In the genomic region with DNA sequence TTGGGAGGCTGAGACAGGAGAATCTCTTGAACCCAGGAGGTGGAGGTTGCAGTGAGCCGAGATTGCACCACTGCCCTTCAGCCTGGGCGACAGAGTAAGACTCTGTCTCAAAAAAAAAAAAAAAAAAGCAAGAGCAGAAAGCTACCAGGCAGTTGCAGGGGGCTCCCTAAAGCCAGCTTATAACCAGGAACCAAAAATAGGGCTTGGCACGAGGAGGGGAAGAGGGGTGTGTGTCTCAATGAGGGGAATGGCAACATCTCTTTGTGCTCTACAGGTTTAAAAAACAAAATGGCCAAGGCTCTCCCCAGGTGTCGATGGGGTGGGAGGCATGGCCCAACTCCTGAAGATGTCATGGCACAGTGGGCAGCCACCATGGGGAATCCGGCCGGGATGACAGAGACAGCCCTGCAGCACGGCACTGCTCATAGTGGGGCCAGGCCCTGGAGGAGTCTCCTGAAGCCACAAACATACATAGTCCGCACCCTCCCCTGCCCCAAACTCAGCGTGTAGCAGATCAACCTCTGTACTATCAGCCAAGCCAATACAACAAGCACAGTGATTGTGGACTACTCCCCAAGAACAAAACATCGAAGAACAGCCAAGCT, we compare ENCODE assay signal across 20 cellular contexts. TPM values are rescaled to one million over a fixed set of nuclear protein-coding genes. Genes with fewer than 3 reads are reported as not detected.
DNase-seq lines count a peak whose midpoint lies in the region; ATAC-seq, FAIRE-seq and TF ChIP-seq lines count a peak whose summit lies in the region.
"Had no signal": no experiment of that assay in that cellular context is flagged by ENCODE, and none has a peak within 500 bp of the region (broad histone marks: within the 10 kb centered on the region; RNA-seq: fewer than 3 reads in every experiment).

No MANE protein-coding gene starts in this region.

- intact Hi-C loops in GM12878 (cut with micrococcal nuclease; ENCODE audit: unreplicated experiment): no loop called here

- H3K27me3 ChIP-seq in BLaER1 (no peaks in the 10 kb centered on the region), GM12878 (replicated peaks in 1 of 2; ENCODE audit: control insufficient read depth in 2 of 2, insufficient read depth in 2 of 2, low read length in 1 of 2) (no peaks in the 10 kb centered on the region)
- H3K27me3 ChIP-seq: MG63 had no signal

- H2AFZ ChIP-seq in GM12878 (ENCODE audit: control insufficient read depth, low read depth, low read length): no peak overlapping the region
- H2AFZ ChIP-seq: PC-9 had no signal

- ATAC-seq in GM12878 (no peak), GM18858 (IDR thresholded peaks at IDR 0.05; ENCODE audit: unreplicated experiment) (no peak)
- ATAC-seq: SK-N-SH treated with all-trans-retinoic acid at 6 μM for 48 hours, T-cell had no signal

- CTCF ChIA-PET in GM12878 (lab: Yijun Ruan, JAX): no interaction called here

- FAIRE-seq in GM12891 (lab: Jason Lieb, UNC) (peak; percentile 85), GM12878 (lab: Jason Lieb, UNC) (no peak)
- FAIRE-seq: H54 had no signal

- no peaks in the 10 kb centered on the region for H3K36me3 ChIP-seq in BLaER1
- H3K36me3 ChIP-seq in GM12878 (ENCODE audit: control insufficient read depth in 2 of 2, insufficient read depth in 2 of 2, low read length in 1 of 2): no peaks in the 10 kb centered on the region
- H3K36me3 ChIP-seq: MG63 had no signal

- RAD21 ChIA-PET in GM12878 (lab: Charles Lee; ENCODE audit: unreplicated experiment): no interaction called here

- H3K79me2 ChIP-seq in GM12878 (ENCODE audit: control insufficient read depth, insufficient read depth, low read length): no peaks in the 10 kb centered on the region

- H3K9me3 ChIP-seq in BLaER1 (no peaks in the 10 kb centered on the region), GM12878 (replicated peaks; ENCODE audit: control insufficient read depth, insufficient read depth, low read length) (no peaks in the 10 kb centered on the region)
- H3K9me3 ChIP-seq: MG63 had no signal

- peaks cover 58% of the 10 kb centered on the region for H3K4me1 ChIP-seq in BLaER1
- H3K4me1 ChIP-seq in GM12878 (ENCODE audit: control insufficient read depth, insufficient read depth, low read length): peaks cover 18% of the 10 kb centered on the region

- TF ChIP-seq CTCF in NB4 (IDR thresholded peaks at IDR 0.05; ENCODE audit: low read depth, low read length) (no peak), GM12878 (IDR thresholded peaks at IDR 0.05 in 2 of 3, conservative IDR thresholded peaks at IDR 0.05 in 1 of 3; ENCODE audit: control insufficient read depth in 2 of 3, extremely low read depth in 1 of 3, insufficient read depth in 1 of 3, low read depth in 3 of 3, low read length in 3 of 3) (no peak)

- SMC1A ChIA-PET in GM12878 (lab: Charles Lee; ENCODE audit: uncharacterized antibody, unreplicated experiment): interaction anchor here (0.6 kb wide), 1 partner anchor 1507 kb away, joined by 3 read pairs; no protein-coding TSS in a partner anchor

- BruUV-seq in GM12878 (replicated peaks; lab: Mats Ljungman, UMichigan): no TSS peak

- WGBS in GM12878 (ENCODE audit: insufficient coverage, insufficient replicate concordance, low lambda C conversion rate, missing lambda C conversion rate): 67% methylated on average over 10 of the region's 10 CpGs

- DNase-seq in GM12891 (ENCODE audit: insufficient read length, low spot score) (no peak), NB4 (ENCODE audit: low read depth) (peak; percentile 53), GM12878 (ENCODE audit: low read depth, low spot score) (no peak), NCI-H1105 treated with DMSO at 0.1 percent for 48 hours (lab: John Stamatoyannopoulos, UW) (no peak)
- DNase-seq in activated CD8-positive, alpha-beta memory T cell treated with anti-CD3 and anti-CD28 coated beads, Interleukin-2, amount 50 U/mL, for 48 hours: no peak
- no peak for DNase-seq in effector CD4-positive, alpha-beta T cell
- DNase-seq: DMS79, MG63, NCI-H1694, NCI-H2081, NCI-H2171 treated with DMSO at 0.1 percent for 48 hours, NCI-H446, PC-9, RPMI8226, SIG-M5, T-cell had no signal

- H3K4me2 ChIP-seq in BLaER1: peak overlapping the region; percentile 72
- H3K4me2 ChIP-seq in GM12878 (ENCODE audit: control insufficient read depth, insufficient read depth): 0 out of 2 replicates have a peak overlapping the region, but pooled peaks have one; percentile 86
- H3K4me2 ChIP-seq: PC-9 had no signal

- H4K20me1 ChIP-seq in BLaER1 (no peaks in the 10 kb centered on the region), GM12878 (ENCODE audit: control insufficient read depth, insufficient read depth) (no peaks in the 10 kb centered on the region)

- in situ Hi-C loops in GM12878 (cut with MboI): no loop called here

- no peak overlapping the region; the same call in 1 of the 2 replicates for H3K4me3 ChIP-seq in BLaER1
- H3K4me3 ChIP-seq in NB4 (ENCODE audit: low read depth, low read length): no peak overlapping the region
- H3K4me3 ChIP-seq in GM12878: no peak overlapping the region
- H3K4me3 ChIP-seq: MG63, PC-9 had no signal

- no peak for TF ChIP-seq RAD21 in GM12878 (IDR thresholded peaks at IDR 0.05; ENCODE audit: insufficient read depth, low read depth, low read length)

- H3K9ac ChIP-seq in BLaER1 (peak overlapping the region; percentile 38), GM12878 (ENCODE audit: control insufficient read depth, insufficient read depth, low read length) (no peak overlapping the region)

- no peak for TF ChIP-seq POLR2A in GM12891 (IDR thresholded peaks at IDR 0.05; ENCODE audit: low read depth, low read length)
- TF ChIP-seq POLR2A in NB4 (IDR thresholded peaks at IDR 0.05; ENCODE audit: extremely low read depth, insufficient read length): no peak
- TF ChIP-seq POLR2A in GM12878 (IDR thresholded peaks at IDR 0.05; ENCODE audit: low read depth, low read length): no peak

- POLR2A ChIA-PET in GM12878 (lab: Charles Lee): no interaction called here

- H3K27ac ChIP-seq in BLaER1: peak overlapping the region; percentile 76
- no peak overlapping the region for H3K27ac ChIP-seq in GM12878 (ENCODE audit: control insufficient read depth, insufficient read depth)
- H3K27ac ChIP-seq: PC-9 had no signal

- no peak for TF ChIP-seq EP300 in GM12878 (IDR thresholded peaks at IDR 0.05; ENCODE audit: borderline replicate concordance in 1 of 2, control insufficient read depth in 1 of 2, low read depth in 2 of 2, low read length in 2 of 2)

TF ChIP-seq in GM12891, 5 proteins besides CTCF, POLR2A, EP300 and RAD21:
- no peak for TF ChIP-seq POLR2AphosphoS5 (IDR thresholded peaks at IDR 0.05; ENCODE audit: low read depth, low read length)

TF ChIP-seq in GM12878, 131 proteins besides CTCF, POLR2A, EP300 and RAD21 (continues in another document):
- TF ChIP-seq SUPT20H (IDR thresholded peaks at IDR 0.05; ENCODE audit: borderline replicate concordance, control insufficient read depth, low read depth, low read length): no peak
- TF ChIP-seq ZBED1 (IDR thresholded peaks at IDR 0.05; ENCODE audit: borderline replicate concordance): no peak
- TF ChIP-seq, protein P1, sequence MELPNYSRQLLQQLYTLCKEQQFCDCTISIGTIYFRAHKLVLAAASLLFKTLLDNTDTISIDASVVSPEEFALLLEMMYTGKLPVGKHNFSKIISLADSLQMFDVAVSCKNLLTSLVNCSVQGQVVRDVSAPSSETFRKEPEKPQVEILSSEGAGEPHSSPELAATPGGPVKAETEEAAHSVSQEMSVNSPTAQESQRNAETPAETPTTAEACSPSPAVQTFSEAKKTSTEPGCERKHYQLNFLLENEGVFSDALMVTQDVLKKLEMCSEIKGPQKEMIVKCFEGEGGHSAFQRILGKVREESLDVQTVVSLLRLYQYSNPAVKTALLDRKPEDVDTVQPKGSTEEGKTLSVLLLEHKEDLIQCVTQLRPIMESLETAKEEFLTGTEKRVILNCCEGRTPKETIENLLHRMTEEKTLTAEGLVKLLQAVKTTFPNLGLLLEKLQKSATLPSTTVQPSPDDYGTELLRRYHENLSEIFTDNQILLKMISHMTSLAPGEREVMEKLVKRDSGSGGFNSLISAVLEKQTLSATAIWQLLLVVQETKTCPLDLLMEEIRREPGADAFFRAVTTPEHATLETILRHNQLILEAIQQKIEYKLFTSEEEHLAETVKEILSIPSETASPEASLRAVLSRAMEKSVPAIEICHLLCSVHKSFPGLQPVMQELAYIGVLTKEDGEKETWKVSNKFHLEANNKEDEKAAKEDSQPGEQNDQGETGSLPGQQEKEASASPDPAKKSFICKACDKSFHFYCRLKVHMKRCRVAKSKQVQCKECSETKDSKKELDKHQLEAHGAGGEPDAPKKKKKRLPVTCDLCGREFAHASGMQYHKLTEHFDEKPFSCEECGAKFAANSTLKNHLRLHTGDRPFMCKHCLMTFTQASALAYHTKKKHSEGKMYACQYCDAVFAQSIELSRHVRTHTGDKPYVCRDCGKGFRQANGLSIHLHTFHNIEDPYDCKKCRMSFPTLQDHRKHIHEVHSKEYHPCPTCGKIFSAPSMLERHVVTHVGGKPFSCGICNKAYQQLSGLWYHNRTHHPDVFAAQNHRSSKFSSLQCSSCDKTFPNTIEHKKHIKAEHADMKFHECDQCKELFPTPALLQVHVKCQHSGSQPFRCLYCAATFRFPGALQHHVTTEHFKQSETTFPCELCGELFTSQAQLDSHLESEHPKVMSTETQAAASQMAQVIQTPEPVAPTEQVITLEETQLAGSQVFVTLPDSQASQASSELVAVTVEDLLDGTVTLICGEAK (IDR thresholded peaks at IDR 0.05; ENCODE audit: borderline replicate concordance): no peak
- TF ChIP-seq NBN (IDR thresholded peaks at IDR 0.05): no peak
- TF ChIP-seq MEF2A (IDR thresholded peaks at IDR 0.05; ENCODE audit: insufficient read depth, low read depth, low read length): no peak
- TF ChIP-seq NFXL1 (IDR thresholded peaks at IDR 0.05; ENCODE audit: borderline replicate concordance): no peak

RNA-seq across cellular contexts. Expression of a gene that starts 16.0 kb away (rescaled TPM):
- 139 TPM for polyA plus RNA-seq in GM12891 (2012; ENCODE audit: low read depth, missing spikeins)
- total RNA-seq in GM12878 (2013; cell fraction: nucleolus; rRNA removed): 250 and 254 TPM in 2 replicates
- total RNA-seq in GM12878 (2014; rRNA removed): 68.6 and 75.6 TPM in 2 replicates
- 84.1 and 92.7 TPM in 2 replicates for total RNA-seq in GM12878 (2014; rRNA removed; fragmentation: Illumina TruSeq; extraction: Trizol)
- 156 and 166 TPM in 2 replicates for total RNA-seq in GM12878 (2021)
- 78.4 TPM for polyA plus RNA-seq in GM12878 (2011; ENCODE audit: low read depth)
- polyA plus RNA-seq in GM12878 (2011; rRNA removed): 268 and 275 TPM in 2 replicates
- polyA plus RNA-seq in GM12878 (2011; cell fraction: cytosol; rRNA removed): 141 and 164 TPM in 2 replicates
- 181 and 255 TPM in 2 replicates for polyA plus RNA-seq in GM12878 (2011; cell fraction: nucleus; rRNA removed)
- polyA plus RNA-seq in GM12878 (2012): 118 and 152 TPM in 2 replicates
- 137 and 204 TPM in 2 replicates for polyA plus RNA-seq in GM12878 (2014; fragmentation: Illumina TruSeq; extraction: Trizol)
- polyA plus RNA-seq in GM12878 (2014; fragmentation: Nextera tagmentation; extraction: Ambion mirVana): 10 to 100 TPM; 51.2 to 80.9 TPM
- polyA plus RNA-seq in GM12878 (2014; rRNA removed): 83.2 and 89.1 TPM in 2 replicates
- polyA plus RNA-seq in GM12878 (2016; fragmentation: Nextera tagmentation; extraction: Ambion mirVana): 100 to 1,000 TPM; 312 to 360 TPM
- polyA minus RNA-seq in GM12878 (2011; rRNA and poly(A)+ RNA removed): 123 and 221 TPM in 2 replicates
- 54.0 and 67.9 TPM in 2 replicates for polyA minus RNA-seq in GM12878 (2011; cell fraction: cytosol; rRNA and poly(A)+ RNA removed)
- polyA minus RNA-seq in GM12878 (2011; cell fraction: nucleus; rRNA and poly(A)+ RNA removed): 134 and 194 TPM in 2 replicates
